In the genomic region with DNA sequence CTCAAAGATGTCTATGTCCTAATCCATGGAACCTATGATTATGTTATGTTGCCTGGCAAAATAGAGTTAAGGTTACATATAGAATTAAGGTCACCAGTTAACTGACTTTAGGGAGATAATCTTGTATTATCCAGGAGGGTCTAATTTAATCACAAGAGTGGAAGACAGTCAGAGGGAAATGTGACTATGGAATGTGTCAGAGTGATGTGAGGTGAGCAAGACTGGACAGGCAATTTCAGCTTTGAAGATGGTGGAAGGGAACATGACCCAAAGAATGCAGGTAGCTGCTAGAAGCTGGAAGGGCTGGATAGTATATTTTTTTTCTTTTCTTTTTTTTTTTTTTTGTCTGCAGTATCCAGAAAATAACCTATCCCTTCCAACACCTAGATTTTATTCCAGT, we compare ENCODE assay signal across 27 cellular contexts.
"Had no signal": no experiment of that assay in that cellular context is flagged by ENCODE, and none has a peak within 500 bp of the region (broad histone marks: within the 10 kb centered on the region; RNA-seq: fewer than 3 reads in every experiment).

No MANE protein-coding gene starts in this region.

- H3K27ac ChIP-seq: neural progenitor cell, ovary, parathyroid adenoma, psoas muscle, right lobe of liver, sigmoid colon, suprapubic skin, testis, tibial artery, transverse colon, upper lobe of right lung, uterus had no signal

- FAIRE-seq: small intestine had no signal

- ATAC-seq: naive thymus-derived CD8-positive, alpha-beta T cell; natural killer cell treated with Interleukin-12 subunit alpha and Interleukin-12 subunit beta and Interleukin-15 and Interleukin-18, amount 100 ng/mL, for 72 hours; psoas muscle; right cardiac atrium; right lobe of liver; stimulated activated memory B cell treated with anti-CD40 and anti-IgM and Interleukin-4, amounts not matched to agents 10 μg/mL and 1 μg/mL and 100 μg/mL, for 72 hours; stimulated activated naive CD8-positive, alpha-beta T cell treated with anti-CD3 and anti-CD28 coated beads, Interleukin-15, amount 100 ng/mL, for 72 hours; stimulated activated naive CD8-positive, alpha-beta T cell treated with anti-CD3 and anti-CD28 coated beads, Interleukin-15, Interleukin-2, amounts not matched to agents 100 U/mL and 50 U/mL, for 24 hours; upper lobe of right lung had no signal

- H3K4me3 ChIP-seq: neural progenitor cell, ovary, psoas muscle, right lobe of liver, sigmoid colon, suprapubic skin, testis, tibial artery, transverse colon, upper lobe of right lung, uterus had no signal

- H3K4me1 ChIP-seq: neural progenitor cell, parathyroid adenoma, psoas muscle, right lobe of liver, sigmoid colon, suprapubic skin, testis, tibial artery, transverse colon, upper lobe of right lung, uterus had no signal

- DNase-seq: naive thymus-derived CD8-positive, alpha-beta T cell; occipital lobe; ovary; posterior cingulate gyrus; psoas muscle; right cardiac atrium; right lobe of liver; sigmoid colon; small intestine; stimulated activated CD4-positive, alpha-beta T cell treated with anti-CD3 and anti-CD28 coated beads, Interleukin-1b, Interleukin-23, amount 100 ng/mL, for 48 hours; stimulated activated CD4-positive, alpha-beta T cell treated with anti-CD3 and anti-CD28 coated beads, Interleukin-4, amount 100 ng/mL, for 1 hour; stimulated activated CD4-positive, alpha-beta T cell treated with anti-CD3 and anti-CD28 coated beads, Interleukin-4, amount 100 ng/mL, for 4 hours; stimulated activated CD8-positive, alpha-beta memory T cell treated with anti-CD3 and anti-CD28 coated beads, Interleukin-4, amount 100 ng/mL, for 48 hours; stimulated activated naive CD4-positive, alpha-beta T cell; stimulated activated naive CD8-positive, alpha-beta T cell treated with anti-CD3 and anti-CD28 coated beads, Interleukin-15, amount 100 ng/mL, for 72 hours; stimulated activated naive CD8-positive, alpha-beta T cell treated with anti-CD3 and anti-CD28 coated beads, Interleukin-15, Interleukin-2, amounts not matched to agents 100 U/mL and 50 U/mL, for 24 hours; substantia nigra; testis; tibial artery; transverse colon; upper lobe of right lung; uterus had no signal

- H3K36me3 ChIP-seq: neural progenitor cell, ovary, right lobe of liver, sigmoid colon, suprapubic skin, tibial artery, transverse colon, upper lobe of right lung, uterus had no signal

- H3K27me3 ChIP-seq: neural progenitor cell, ovary, right lobe of liver, sigmoid colon, suprapubic skin, testis, tibial artery, transverse colon, upper lobe of right lung, uterus had no signal
